In genomic region chr15:55741592-55742497, GRCh38 we compare ENCODE assay signal across 9 cellular contexts. TPM values are rescaled to one million over a fixed set of nuclear protein-coding genes. Genes with fewer than 3 reads are reported as not detected.
DNase-seq lines count a peak whose midpoint lies in the region; ATAC-seq and TF ChIP-seq lines count a peak whose summit lies in the region.
"Had no signal": no experiment of that assay in that cellular context is flagged by ENCODE, and none has a peak within 500 bp of the region (broad histone marks: within the 10 kb centered on the region; RNA-seq: fewer than 3 reads in every experiment).

No MANE protein-coding gene starts in this region.

- H3K79me1 ChIP-seq in trophoblast cell (ENCODE audit: low read length) = peaks cover 32% of the 10 kb centered on the region

- H3K18ac ChIP-seq in trophoblast cell (ENCODE audit: low read length) = peak overlapping the region; percentile 97

- H2BK5ac ChIP-seq in trophoblast cell (ENCODE audit: low read depth, low read length, poor library complexity) = peak overlapping the region; percentile 44

- H3K14ac ChIP-seq in trophoblast cell (ENCODE audit: low read length) = peak overlapping the region; percentile 91

- H3K4me1 ChIP-seq in trophoblast cell (ENCODE audit: control insufficient read depth in 1 of 2, insufficient read depth in 2 of 2, low read length in 2 of 2) = peaks cover 3% of the 10 kb centered on the region in 2 experiments

- H3K4me2 ChIP-seq in SU-DHL-6 (ENCODE audit: low read depth, low read length, poor library complexity, severe bottlenecking) = peak overlapping the region; percentile 71
- peak overlapping the region; percentile 62 for H3K4me2 ChIP-seq in trophoblast cell (ENCODE audit: low read length)

- H3K36me3 Mint-ChIP-seq in natural killer cell treated with Interleukin-12 subunit alpha and Interleukin-12 subunit beta and Interleukin-15 and Interleukin-18, amount 100 ng/mL, for 72 hours = no peaks in the 10 kb centered on the region
- no peaks in the 10 kb centered on the region for H3K36me3 Mint-ChIP-seq in natural killer cell
- H3K36me3 Mint-ChIP-seq: stimulated activated naive B cell treated with anti-CD40 and anti-IgM and Interleukin-4, amounts not matched to agents 10 μg/mL and 1 μg/mL and 100 μg/mL, for 72 hours had no signal

- H2AFZ ChIP-seq in SU-DHL-6 (ENCODE audit: low read depth, low read length, severe bottlenecking) (no peak overlapping the region), trophoblast cell (ENCODE audit: insufficient read depth, low read length, poor library complexity) (peak overlapping the region; percentile 32)

- ATAC-seq in natural killer cell treated with Interleukin-12 subunit alpha and Interleukin-12 subunit beta and Interleukin-15 and Interleukin-18, amount 100 ng/mL, for 72 hours = peak; percentile 6 to 15
- no peak for ATAC-seq in natural killer cell

- intact Hi-C loops in natural killer cell (cut with micrococcal nuclease) = no loop called here

- no peak for DNase-seq in natural killer cell treated with Interleukin-12 subunit alpha and Interleukin-12 subunit beta and Interleukin-15 and Interleukin-18, amount 100 ng/mL, for 72 hours (ENCODE audit: low spot score)
- DNase-seq in natural killer cell (no peak), fibroblast of the aortic adventitia (ENCODE audit: low read depth) (no peak), trophoblast cell (peak in 1 of 2 donors; percentile 37), RKO (ENCODE audit: low spot score) (no peak), T-helper 1 cell (no peak)
- no peak for DNase-seq in stimulated activated CD4-positive, alpha-beta T cell treated with anti-CD3 and anti-CD28 coated beads, Interleukin-4, amount 100 ng/mL, for 24 hours
- DNase-seq: stimulated activated naive B cell treated with anti-CD40 and anti-IgM and Interleukin-4, amounts not matched to agents 10 μg/mL and 1 μg/mL and 100 μg/mL, for 72 hours had no signal

- H3K27me3 ChIP-seq in SU-DHL-6 (ENCODE audit: low read length) = no peaks in the 10 kb centered on the region
- H3K27me3 ChIP-seq in trophoblast cell (ENCODE audit: insufficient read depth, low read length) = no peaks in the 10 kb centered on the region

- peak overlapping the region; percentile 94 for H3K4ac ChIP-seq in trophoblast cell (ENCODE audit: low read depth, low read length)

- H3K79me2 ChIP-seq in SU-DHL-6 (ENCODE audit: insufficient read depth, low read length) (peaks cover 56% of the 10 kb centered on the region), trophoblast cell (ENCODE audit: control insufficient read depth, insufficient read depth, low read length, poor library complexity) (peaks cover 20% of the 10 kb centered on the region)

- peak overlapping the region; percentile 75 for H3K4me3 ChIP-seq in SU-DHL-6 (ENCODE audit: insufficient read depth, low read length, poor library complexity, severe bottlenecking)
- peak overlapping the region; percentile 77 for H3K4me3 ChIP-seq in fibroblast of the aortic adventitia (ENCODE audit: low read depth, low read length)
- peak overlapping the region; percentile 100 for H3K4me3 ChIP-seq in trophoblast cell (ENCODE audit: low read depth, low read length)

- no peaks in the 10 kb centered on the region for H4K20me1 ChIP-seq in SU-DHL-6 (ENCODE audit: low read depth, low read length)

- no peak overlapping the region for H3K27ac Mint-ChIP-seq in natural killer cell treated with Interleukin-12 subunit alpha and Interleukin-12 subunit beta and Interleukin-15 and Interleukin-18, amount 100 ng/mL, for 72 hours
- H3K27ac Mint-ChIP-seq in natural killer cell = no peak overlapping the region
- H3K27ac Mint-ChIP-seq: stimulated activated naive B cell treated with anti-CD40 and anti-IgM and Interleukin-4, amounts not matched to agents 10 μg/mL and 1 μg/mL and 100 μg/mL, for 72 hours had no signal

- peak overlapping the region; percentile 12 for H2BK12ac ChIP-seq in trophoblast cell (ENCODE audit: low read length)

- peak overlapping the region; percentile 82 for H2BK120ac ChIP-seq in trophoblast cell (ENCODE audit: insufficient read depth, low read length, poor library complexity)

- no peaks in the 10 kb centered on the region; the same call in 1 of the 2 replicates for H3K36me3 ChIP-seq in SU-DHL-6 (ENCODE audit: low read length)
- peaks cover 0 to 2% of the 10 kb centered on the region in 2 experiments for H3K36me3 ChIP-seq in trophoblast cell (ENCODE audit: control insufficient read depth in 1 of 2, insufficient read depth in 2 of 2, low read length in 2 of 2)

- H4K91ac ChIP-seq in trophoblast cell (ENCODE audit: low read depth, low read length) = peak overlapping the region; percentile 96

- H3K9ac ChIP-seq in SU-DHL-6 (ENCODE audit: low read length) = peak overlapping the region; percentile 81
- H3K9ac ChIP-seq in trophoblast cell (ENCODE audit: low read length) = peak overlapping the region; percentile 99

- no peaks in the 10 kb centered on the region for H3K9me3 ChIP-seq in SU-DHL-6 (ENCODE audit: insufficient read depth, low read length)
- H3K9me3 ChIP-seq in trophoblast cell (ENCODE audit: insufficient read depth, low read depth, low read length) = no peaks in the 10 kb centered on the region

- H3K27ac ChIP-seq in SU-DHL-6 (ENCODE audit: low read depth, low read length) (peak overlapping the region; percentile 97), trophoblast cell (ENCODE audit: low read depth, low read length) (peak overlapping the region; percentile 97)

- H3K9me2 ChIP-seq in SU-DHL-6 (replicated peaks; ENCODE audit: insufficient read depth, low read length) = no peaks in the 10 kb centered on the region

- WGBS in trophoblast cell (ENCODE audit: extremely low coverage, insufficient coverage, insufficient read length) = no CpG with 5 or more reads among the region's 46 CpGs

- no peaks in the 10 kb centered on the region for H3K9me3 Mint-ChIP-seq in natural killer cell treated with Interleukin-12 subunit alpha and Interleukin-12 subunit beta and Interleukin-15 and Interleukin-18, amount 100 ng/mL, for 72 hours
- no peaks in the 10 kb centered on the region for H3K9me3 Mint-ChIP-seq in natural killer cell
- H3K9me3 Mint-ChIP-seq: stimulated activated naive B cell treated with anti-CD40 and anti-IgM and Interleukin-4, amounts not matched to agents 10 μg/mL and 1 μg/mL and 100 μg/mL, for 72 hours had no signal

- peaks cover 53% of the 10 kb centered on the region for H3F3A ChIP-seq in SU-DHL-6 (ENCODE audit: insufficient read depth)

- peak overlapping the region; percentile 3 for H4K12ac ChIP-seq in trophoblast cell (ENCODE audit: low read depth, low read length)

- H3K4me1 Mint-ChIP-seq in natural killer cell treated with Interleukin-12 subunit alpha and Interleukin-12 subunit beta and Interleukin-15 and Interleukin-18, amount 100 ng/mL, for 72 hours (ENCODE audit: low read depth in 2 of 2) = peaks cover 0 to 4% of the 10 kb centered on the region in 2 donors
- no peaks in the 10 kb centered on the region for H3K4me1 Mint-ChIP-seq in natural killer cell
- H3K4me1 Mint-ChIP-seq: stimulated activated naive B cell treated with anti-CD40 and anti-IgM and Interleukin-4, amounts not matched to agents 10 μg/mL and 1 μg/mL and 100 μg/mL, for 72 hours had no signal

- H2AK5ac ChIP-seq in trophoblast cell (ENCODE audit: low read length) = no peak overlapping the region

- TF ChIP-seq CTCF in natural killer cell (IDR thresholded peaks at IDR 0.05) (no peak), SU-DHL-6 (IDR thresholded peaks at IDR 0.05; ENCODE audit: insufficient read depth, low read length, poor library complexity, severe bottlenecking) (no peak), fibroblast of the aortic adventitia (IDR thresholded peaks at IDR 0.05; ENCODE audit: insufficient read depth, low read length) (peak; percentile 22)

- no peak overlapping the region for H3K23ac ChIP-seq in trophoblast cell (ENCODE audit: low read length)

- peak overlapping the region; percentile 84 for H4K8ac ChIP-seq in trophoblast cell (ENCODE audit: low read depth, low read length)

- no peak overlapping the region for H3K4me3 Mint-ChIP-seq in natural killer cell treated with Interleukin-12 subunit alpha and Interleukin-12 subunit beta and Interleukin-15 and Interleukin-18, amount 100 ng/mL, for 72 hours
- no peak overlapping the region for H3K4me3 Mint-ChIP-seq in natural killer cell

- peaks cover 23 to 27% of the 10 kb centered on the region in 2 donors for H3K27me3 Mint-ChIP-seq in natural killer cell treated with Interleukin-12 subunit alpha and Interleukin-12 subunit beta and Interleukin-15 and Interleukin-18, amount 100 ng/mL, for 72 hours
- peaks cover 23 to 36% of the 10 kb centered on the region in 2 donors for H3K27me3 Mint-ChIP-seq in natural killer cell (ENCODE audit: low read depth in 2 of 2)

RNA-seq across cellular contexts. Expression of gene PRTG, which starts 1.1 kb away (rescaled TPM):
- not detected for total RNA-seq in natural killer cell treated with Interleukin-12 subunit alpha and Interleukin-12 subunit beta and Interleukin-15 and Interleukin-18, amount 100 ng/mL, for 72 hours
- not detected for total RNA-seq in natural killer cell
- total RNA-seq in fibroblast of the aortic adventitia (ENCODE audit: low replicate concordance) = 0.45 and 2.3 TPM in 2 replicates
- polyA plus RNA-seq in trophoblast cell (2013) = 78.9 and 95.7 TPM in 2 replicates

Comparison
In these comparisons a context has a peak if more than half of its experiments do, and no peak if none do; other contexts are left out.
1. ATAC-seq: peak in natural killer cell treated with Interleukin-12 subunit alpha and Interleukin-12 subunit beta and Interleukin-15 and Interleukin-18, amount 100 ng/mL, for 72 hours (2 of 2); none in natural killer cell (0 of 3).
2. Peak in every context shown above with its lines, with median percentiles within 50 percentile points of each other: H3K4me3 ChIP-seq.